Comparison of ENCODE assay signal across 1 cellular context in the genomic region with DNA sequence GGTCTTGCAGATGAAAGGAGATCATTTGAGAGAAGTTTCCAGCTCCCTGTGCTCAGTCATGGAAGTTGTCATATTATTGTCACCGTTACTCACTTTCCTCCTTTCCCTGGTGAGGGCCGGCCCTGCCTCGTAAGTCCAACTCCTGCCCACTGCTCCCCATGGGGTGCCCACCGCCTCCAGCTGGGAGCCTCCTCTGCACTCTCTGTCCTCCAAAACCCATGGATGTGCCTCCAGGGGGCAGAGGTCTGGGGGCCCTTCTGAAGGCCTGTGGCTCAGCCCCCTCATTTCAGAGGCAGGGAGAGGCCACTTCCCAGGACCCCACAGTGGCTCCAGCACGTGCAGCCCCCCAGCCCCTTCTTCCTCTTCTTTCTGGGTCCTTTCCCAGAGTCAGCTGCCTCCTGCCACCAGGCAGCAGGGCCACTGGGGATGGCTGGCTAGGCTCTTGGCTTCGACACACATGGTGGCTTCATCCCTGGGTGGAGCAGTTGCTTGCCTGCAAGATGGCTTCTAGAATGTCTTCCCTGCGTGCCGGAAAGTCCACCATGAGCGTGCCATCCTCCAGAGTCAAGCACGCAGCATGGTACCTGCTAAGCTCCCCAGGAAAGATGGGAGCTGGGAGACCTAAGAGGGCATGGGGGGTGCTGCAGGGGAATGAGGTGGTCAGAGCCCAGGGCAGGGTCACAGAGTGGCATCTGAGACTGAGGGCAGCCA.
TF ChIP-seq lines count a peak whose summit lies in the region.

No MANE protein-coding gene starts in this region.

TF ChIP-seq in HEK293, 187 proteins besides CTCF, POLR2A, EP300 and RAD21 (continued from another document):
- TF ChIP-seq ZNF654 (tag by site-specific recombination; IDR thresholded peaks at IDR 0.05; ENCODE audit: low read depth) (no peak), SCRT2 (tag by site-specific recombination; IDR thresholded peaks at IDR 0.05) (no peak), ZFHX2 (tag by site-specific recombination; conservative IDR thresholded peaks at IDR 0.05) (peak; percentile 66), HOXD13 (CRISPR knock-in tag; IDR thresholded peaks at IDR 0.05; ENCODE audit: borderline replicate concordance) (no peak), GLIS2 (tag by site-specific recombination; IDR thresholded peaks at IDR 0.05) (0 out of 2 replicates have a peak, but pooled peaks have one; percentile 28), ZNF155 (tag by site-specific recombination; IDR thresholded peaks at IDR 0.05) (no peak), ZNF558 (tag by site-specific recombination; IDR thresholded peaks at IDR 0.05) (no peak), EGR2 (tag by site-specific recombination; IDR thresholded peaks at IDR 0.05; ENCODE audit: low read depth) (peak; percentile 37; the same call in 1 of the 2 replicates), ZNF623 (tag by site-specific recombination; IDR thresholded peaks at IDR 0.05) (no peak), PRDM1 (tag by site-specific recombination; IDR thresholded peaks at IDR 0.05) (no peak), WT1 (tag by site-specific recombination; IDR thresholded peaks at IDR 0.05) (no peak), ZNF341 (tag by site-specific recombination; IDR thresholded peaks at IDR 0.05; ENCODE audit: low read depth) (no peak), TRIM28 (IDR thresholded peaks at IDR 0.05; ENCODE audit: borderline replicate concordance, low read length) (no peak), ZIC2 (tag by site-specific recombination; IDR thresholded peaks at IDR 0.05) (peak; percentile 86), ZNF114 (tag by site-specific recombination; IDR thresholded peaks at IDR 0.05) (no peak), ZNF311 (tag by site-specific recombination; IDR thresholded peaks at IDR 0.05; ENCODE audit: borderline replicate concordance) (no peak), KLF1 (tag by site-specific recombination; IDR thresholded peaks at IDR 0.05) (no peak), GLI2 (tag by site-specific recombination; IDR thresholded peaks at IDR 0.05; ENCODE audit: borderline replicate concordance, low read depth) (no peak), KLF8 (tag by site-specific recombination; IDR thresholded peaks at IDR 0.05) (no peak), ZNF169 (tag by site-specific recombination; IDR thresholded peaks at IDR 0.05) (no peak), ZNF211 (tag by site-specific recombination; IDR thresholded peaks at IDR 0.05; ENCODE audit: low read depth) (no peak), GLIS1 (tag by site-specific recombination; IDR thresholded peaks at IDR 0.05) (peak; percentile 88)
- TF ChIP-seq, protein P1, sequence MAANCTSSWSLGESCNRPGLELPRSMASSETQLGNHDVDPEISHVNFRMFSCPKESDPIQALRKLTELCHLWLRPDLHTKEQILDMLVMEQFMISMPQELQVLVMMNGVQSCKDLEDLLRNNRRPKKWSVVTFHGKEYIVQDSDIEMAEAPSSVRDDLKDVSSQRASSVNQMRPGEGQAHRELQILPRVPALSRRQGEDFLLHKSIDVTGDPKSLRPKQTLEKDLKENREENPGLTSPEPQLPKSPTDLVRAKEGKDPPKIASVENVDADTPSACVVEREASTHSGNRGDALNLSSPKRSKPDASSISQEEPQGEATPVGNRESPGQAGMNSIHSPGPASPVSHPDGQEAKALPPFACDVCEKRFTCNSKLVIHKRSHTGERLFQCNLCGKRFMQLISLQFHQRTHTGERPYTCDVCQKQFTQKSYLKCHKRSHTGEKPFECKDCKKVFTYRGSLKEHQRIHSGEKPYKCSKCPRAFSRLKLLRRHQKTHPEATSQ (tag by site-specific recombination; IDR thresholded peaks at IDR 0.05), result no peak
- TF ChIP-seq, protein P2, sequence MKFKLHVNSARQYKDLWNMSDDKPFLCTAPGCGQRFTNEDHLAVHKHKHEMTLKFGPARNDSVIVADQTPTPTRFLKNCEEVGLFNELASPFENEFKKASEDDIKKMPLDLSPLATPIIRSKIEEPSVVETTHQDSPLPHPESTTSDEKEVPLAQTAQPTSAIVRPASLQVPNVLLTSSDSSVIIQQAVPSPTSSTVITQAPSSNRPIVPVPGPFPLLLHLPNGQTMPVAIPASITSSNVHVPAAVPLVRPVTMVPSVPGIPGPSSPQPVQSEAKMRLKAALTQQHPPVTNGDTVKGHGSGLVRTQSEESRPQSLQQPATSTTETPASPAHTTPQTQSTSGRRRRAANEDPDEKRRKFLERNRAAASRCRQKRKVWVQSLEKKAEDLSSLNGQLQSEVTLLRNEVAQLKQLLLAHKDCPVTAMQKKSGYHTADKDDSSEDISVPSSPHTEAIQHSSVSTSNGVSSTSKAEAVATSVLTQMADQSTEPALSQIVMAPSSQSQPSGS (tag by site-specific recombination; IDR thresholded peaks at IDR 0.05; ENCODE audit: low read depth), result no peak
- TF ChIP-seq, protein P3, sequence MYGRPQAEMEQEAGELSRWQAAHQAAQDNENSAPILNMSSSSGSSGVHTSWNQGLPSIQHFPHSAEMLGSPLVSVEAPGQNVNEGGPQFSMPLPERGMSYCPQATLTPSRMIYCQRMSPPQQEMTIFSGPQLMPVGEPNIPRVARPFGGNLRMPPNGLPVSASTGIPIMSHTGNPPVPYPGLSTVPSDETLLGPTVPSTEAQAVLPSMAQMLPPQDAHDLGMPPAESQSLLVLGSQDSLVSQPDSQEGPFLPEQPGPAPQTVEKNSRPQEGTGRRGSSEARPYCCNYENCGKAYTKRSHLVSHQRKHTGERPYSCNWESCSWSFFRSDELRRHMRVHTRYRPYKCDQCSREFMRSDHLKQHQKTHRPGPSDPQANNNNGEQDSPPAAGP (tag by site-specific recombination; IDR thresholded peaks at IDR 0.05), result no peak
- TF ChIP-seq, protein P4, sequence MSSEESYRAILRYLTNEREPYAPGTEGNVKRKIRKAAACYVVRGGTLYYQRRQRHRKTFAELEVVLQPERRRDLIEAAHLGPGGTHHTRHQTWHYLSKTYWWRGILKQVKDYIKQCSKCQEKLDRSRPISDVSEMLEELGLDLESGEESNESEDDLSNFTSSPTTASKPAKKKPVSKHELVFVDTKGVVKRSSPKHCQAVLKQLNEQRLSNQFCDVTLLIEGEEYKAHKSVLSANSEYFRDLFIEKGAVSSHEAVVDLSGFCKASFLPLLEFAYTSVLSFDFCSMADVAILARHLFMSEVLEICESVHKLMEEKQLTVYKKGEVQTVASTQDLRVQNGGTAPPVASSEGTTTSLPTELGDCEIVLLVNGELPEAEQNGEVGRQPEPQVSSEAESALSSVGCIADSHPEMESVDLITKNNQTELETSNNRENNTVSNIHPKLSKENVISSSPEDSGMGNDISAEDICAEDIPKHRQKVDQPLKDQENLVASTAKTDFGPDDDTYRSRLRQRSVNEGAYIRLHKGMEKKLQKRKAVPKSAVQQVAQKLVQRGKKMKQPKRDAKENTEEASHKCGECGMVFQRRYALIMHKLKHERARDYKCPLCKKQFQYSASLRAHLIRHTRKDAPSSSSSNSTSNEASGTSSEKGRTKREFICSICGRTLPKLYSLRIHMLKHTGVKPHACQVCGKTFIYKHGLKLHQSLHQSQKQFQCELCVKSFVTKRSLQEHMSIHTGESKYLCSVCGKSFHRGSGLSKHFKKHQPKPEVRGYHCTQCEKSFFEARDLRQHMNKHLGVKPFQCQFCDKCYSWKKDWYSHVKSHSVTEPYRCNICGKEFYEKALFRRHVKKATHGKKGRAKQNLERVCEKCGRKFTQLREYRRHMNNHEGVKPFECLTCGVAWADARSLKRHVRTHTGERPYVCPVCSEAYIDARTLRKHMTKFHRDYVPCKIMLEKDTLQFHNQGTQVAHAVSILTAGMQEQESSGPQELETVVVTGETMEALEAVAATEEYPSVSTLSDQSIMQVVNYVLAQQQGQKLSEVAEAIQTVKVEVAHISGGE (tag by site-specific recombination; conservative IDR thresholded peaks at IDR 0.05; ENCODE audit: low read depth), result no peak
- TF ChIP-seq, protein P5, sequence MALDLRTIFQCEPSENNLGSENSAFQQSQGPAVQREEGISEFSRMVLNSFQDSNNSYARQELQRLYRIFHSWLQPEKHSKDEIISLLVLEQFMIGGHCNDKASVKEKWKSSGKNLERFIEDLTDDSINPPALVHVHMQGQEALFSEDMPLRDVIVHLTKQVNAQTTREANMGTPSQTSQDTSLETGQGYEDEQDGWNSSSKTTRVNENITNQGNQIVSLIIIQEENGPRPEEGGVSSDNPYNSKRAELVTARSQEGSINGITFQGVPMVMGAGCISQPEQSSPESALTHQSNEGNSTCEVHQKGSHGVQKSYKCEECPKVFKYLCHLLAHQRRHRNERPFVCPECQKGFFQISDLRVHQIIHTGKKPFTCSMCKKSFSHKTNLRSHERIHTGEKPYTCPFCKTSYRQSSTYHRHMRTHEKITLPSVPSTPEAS (tag by site-specific recombination; IDR thresholded peaks at IDR 0.05), result no peak
- TF ChIP-seq, protein P6, sequence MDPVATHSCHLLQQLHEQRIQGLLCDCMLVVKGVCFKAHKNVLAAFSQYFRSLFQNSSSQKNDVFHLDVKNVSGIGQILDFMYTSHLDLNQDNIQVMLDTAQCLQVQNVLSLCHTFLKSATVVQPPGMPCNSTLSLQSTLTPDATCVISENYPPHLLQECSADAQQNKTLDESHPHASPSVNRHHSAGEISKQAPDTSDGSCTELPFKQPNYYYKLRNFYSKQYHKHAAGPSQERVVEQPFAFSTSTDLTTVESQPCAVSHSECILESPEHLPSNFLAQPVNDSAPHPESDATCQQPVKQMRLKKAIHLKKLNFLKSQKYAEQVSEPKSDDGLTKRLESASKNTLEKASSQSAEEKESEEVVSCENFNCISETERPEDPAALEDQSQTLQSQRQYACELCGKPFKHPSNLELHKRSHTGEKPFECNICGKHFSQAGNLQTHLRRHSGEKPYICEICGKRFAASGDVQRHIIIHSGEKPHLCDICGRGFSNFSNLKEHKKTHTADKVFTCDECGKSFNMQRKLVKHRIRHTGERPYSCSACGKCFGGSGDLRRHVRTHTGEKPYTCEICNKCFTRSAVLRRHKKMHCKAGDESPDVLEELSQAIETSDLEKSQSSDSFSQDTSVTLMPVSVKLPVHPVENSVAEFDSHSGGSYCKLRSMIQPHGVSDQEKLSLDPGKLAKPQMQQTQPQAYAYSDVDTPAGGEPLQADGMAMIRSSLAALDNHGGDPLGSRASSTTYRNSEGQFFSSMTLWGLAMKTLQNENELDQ (tag by site-specific recombination; IDR thresholded peaks at IDR 0.05; ENCODE audit: low read depth), result no peak
- TF ChIP-seq, protein P7, sequence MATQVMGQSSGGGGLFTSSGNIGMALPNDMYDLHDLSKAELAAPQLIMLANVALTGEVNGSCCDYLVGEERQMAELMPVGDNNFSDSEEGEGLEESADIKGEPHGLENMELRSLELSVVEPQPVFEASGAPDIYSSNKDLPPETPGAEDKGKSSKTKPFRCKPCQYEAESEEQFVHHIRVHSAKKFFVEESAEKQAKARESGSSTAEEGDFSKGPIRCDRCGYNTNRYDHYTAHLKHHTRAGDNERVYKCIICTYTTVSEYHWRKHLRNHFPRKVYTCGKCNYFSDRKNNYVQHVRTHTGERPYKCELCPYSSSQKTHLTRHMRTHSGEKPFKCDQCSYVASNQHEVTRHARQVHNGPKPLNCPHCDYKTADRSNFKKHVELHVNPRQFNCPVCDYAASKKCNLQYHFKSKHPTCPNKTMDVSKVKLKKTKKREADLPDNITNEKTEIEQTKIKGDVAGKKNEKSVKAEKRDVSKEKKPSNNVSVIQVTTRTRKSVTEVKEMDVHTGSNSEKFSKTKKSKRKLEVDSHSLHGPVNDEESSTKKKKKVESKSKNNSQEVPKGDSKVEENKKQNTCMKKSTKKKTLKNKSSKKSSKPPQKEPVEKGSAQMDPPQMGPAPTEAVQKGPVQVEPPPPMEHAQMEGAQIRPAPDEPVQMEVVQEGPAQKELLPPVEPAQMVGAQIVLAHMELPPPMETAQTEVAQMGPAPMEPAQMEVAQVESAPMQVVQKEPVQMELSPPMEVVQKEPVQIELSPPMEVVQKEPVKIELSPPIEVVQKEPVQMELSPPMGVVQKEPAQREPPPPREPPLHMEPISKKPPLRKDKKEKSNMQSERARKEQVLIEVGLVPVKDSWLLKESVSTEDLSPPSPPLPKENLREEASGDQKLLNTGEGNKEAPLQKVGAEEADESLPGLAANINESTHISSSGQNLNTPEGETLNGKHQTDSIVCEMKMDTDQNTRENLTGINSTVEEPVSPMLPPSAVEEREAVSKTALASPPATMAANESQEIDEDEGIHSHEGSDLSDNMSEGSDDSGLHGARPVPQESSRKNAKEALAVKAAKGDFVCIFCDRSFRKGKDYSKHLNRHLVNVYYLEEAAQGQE (tag by site-specific recombination; IDR thresholded peaks at IDR 0.05), result no peak
- TF ChIP-seq, protein P8, sequence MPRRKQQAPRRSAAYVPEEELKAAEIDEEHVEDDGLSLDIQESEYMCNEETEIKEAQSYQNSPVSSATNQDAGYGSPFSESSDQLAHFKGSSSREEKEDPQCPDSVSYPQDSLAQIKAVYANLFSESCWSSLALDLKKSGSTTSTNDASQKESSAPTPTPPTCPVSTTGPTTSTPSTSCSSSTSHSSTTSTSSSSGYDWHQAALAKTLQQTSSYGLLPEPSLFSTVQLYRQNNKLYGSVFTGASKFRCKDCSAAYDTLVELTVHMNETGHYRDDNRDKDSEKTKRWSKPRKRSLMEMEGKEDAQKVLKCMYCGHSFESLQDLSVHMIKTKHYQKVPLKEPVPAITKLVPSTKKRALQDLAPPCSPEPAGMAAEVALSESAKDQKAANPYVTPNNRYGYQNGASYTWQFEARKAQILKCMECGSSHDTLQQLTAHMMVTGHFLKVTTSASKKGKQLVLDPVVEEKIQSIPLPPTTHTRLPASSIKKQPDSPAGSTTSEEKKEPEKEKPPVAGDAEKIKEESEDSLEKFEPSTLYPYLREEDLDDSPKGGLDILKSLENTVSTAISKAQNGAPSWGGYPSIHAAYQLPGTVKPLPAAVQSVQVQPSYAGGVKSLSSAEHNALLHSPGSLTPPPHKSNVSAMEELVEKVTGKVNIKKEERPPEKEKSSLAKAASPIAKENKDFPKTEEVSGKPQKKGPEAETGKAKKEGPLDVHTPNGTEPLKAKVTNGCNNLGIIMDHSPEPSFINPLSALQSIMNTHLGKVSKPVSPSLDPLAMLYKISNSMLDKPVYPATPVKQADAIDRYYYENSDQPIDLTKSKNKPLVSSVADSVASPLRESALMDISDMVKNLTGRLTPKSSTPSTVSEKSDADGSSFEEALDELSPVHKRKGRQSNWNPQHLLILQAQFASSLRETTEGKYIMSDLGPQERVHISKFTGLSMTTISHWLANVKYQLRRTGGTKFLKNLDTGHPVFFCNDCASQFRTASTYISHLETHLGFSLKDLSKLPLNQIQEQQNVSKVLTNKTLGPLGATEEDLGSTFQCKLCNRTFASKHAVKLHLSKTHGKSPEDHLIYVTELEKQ (tag by site-specific recombination; IDR thresholded peaks at IDR 0.05; ENCODE audit: borderline replicate concordance), result no peak
- TF ChIP-seq, protein P9, sequence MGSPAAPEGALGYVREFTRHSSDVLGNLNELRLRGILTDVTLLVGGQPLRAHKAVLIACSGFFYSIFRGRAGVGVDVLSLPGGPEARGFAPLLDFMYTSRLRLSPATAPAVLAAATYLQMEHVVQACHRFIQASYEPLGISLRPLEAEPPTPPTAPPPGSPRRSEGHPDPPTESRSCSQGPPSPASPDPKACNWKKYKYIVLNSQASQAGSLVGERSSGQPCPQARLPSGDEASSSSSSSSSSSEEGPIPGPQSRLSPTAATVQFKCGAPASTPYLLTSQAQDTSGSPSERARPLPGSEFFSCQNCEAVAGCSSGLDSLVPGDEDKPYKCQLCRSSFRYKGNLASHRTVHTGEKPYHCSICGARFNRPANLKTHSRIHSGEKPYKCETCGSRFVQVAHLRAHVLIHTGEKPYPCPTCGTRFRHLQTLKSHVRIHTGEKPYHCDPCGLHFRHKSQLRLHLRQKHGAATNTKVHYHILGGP (tag by site-specific recombination; IDR thresholded peaks at IDR 0.05), result no peak
